19 cellular contexts compared by ENCODE assay signal in genomic region chr1:65630855-65631254, GRCh38.
A peak's percentile ranks its signal among the peaks of the same experiment; 100 is the strongest.
DNase-seq lines count a peak whose midpoint lies in the region; ATAC-seq and TF ChIP-seq lines count a peak whose summit lies in the region.
"Had no signal": no experiment of that assay in that cellular context is flagged by ENCODE, and none has a peak within 500 bp of the region (broad histone marks: within the 10 kb centered on the region; RNA-seq: fewer than 3 reads in every experiment).

No MANE protein-coding gene starts in this region.

- no peak for ATAC-seq in HG03175 (IDR thresholded peaks at IDR 0.05; ENCODE audit: unreplicated experiment)

- no peaks in the 10 kb centered on the region for H3K9me3 Mint-ChIP-seq in osteocyte (ENCODE audit: unreplicated experiment)
- H3K9me3 Mint-ChIP-seq: activated naive CD8-positive, alpha-beta T cell treated with anti-CD3 and anti-CD28 coated beads, Interleukin-2, amount 10 ng/mL, durations not matched to agents 7 days and 5 days; CD8-positive, alpha-beta memory T cell; neural progenitor cell had no signal

- H3K4me1 Mint-ChIP-seq in osteocyte (ENCODE audit: unreplicated experiment) = peaks cover 15% of the 10 kb centered on the region
- H3K4me1 Mint-ChIP-seq: activated naive CD8-positive, alpha-beta T cell treated with anti-CD3 and anti-CD28 coated beads, Interleukin-2, amount 10 ng/mL, durations not matched to agents 7 days and 5 days; CD8-positive, alpha-beta memory T cell; neural progenitor cell had no signal

- no peak overlapping the region for H3K4me3 Mint-ChIP-seq in osteocyte (ENCODE audit: unreplicated experiment)
- H3K4me3 Mint-ChIP-seq: activated naive CD8-positive, alpha-beta T cell treated with anti-CD3 and anti-CD28 coated beads, Interleukin-2, amount 10 ng/mL, durations not matched to agents 7 days and 5 days; CD8-positive, alpha-beta memory T cell; neural progenitor cell had no signal

- H3K4me3 ChIP-seq in astrocyte of the spinal cord (ENCODE audit: low read depth, low read length) (no peak overlapping the region), fibroblast of villous mesenchyme (ENCODE audit: low read depth, low read length) (no peak overlapping the region)
- H3K4me3 ChIP-seq: neural progenitor cell, right lobe of liver had no signal

- H3K27ac Mint-ChIP-seq in osteocyte (ENCODE audit: unreplicated experiment) = peak overlapping the region; percentile 53
- H3K27ac Mint-ChIP-seq: activated naive CD8-positive, alpha-beta T cell treated with anti-CD3 and anti-CD28 coated beads, Interleukin-2, amount 10 ng/mL, durations not matched to agents 7 days and 5 days; CD8-positive, alpha-beta memory T cell; neural progenitor cell had no signal

- TF ChIP-seq CTCF in astrocyte of the spinal cord (IDR thresholded peaks at IDR 0.05; ENCODE audit: low read depth, low read length) (no peak), fibroblast of villous mesenchyme (IDR thresholded peaks at IDR 0.05; ENCODE audit: insufficient read depth, low read depth, low read length) (no peak), osteocyte (IDR thresholded peaks at IDR 0.05) (no peak)

- H3K27me3 Mint-ChIP-seq in osteocyte (ENCODE audit: unreplicated experiment) = no peaks in the 10 kb centered on the region
- H3K27me3 Mint-ChIP-seq: activated naive CD8-positive, alpha-beta T cell treated with anti-CD3 and anti-CD28 coated beads, Interleukin-2, amount 10 ng/mL, durations not matched to agents 7 days and 5 days had no signal

- H3K36me3 Mint-ChIP-seq in osteocyte (ENCODE audit: unreplicated experiment) = peaks cover 2% of the 10 kb centered on the region
- H3K36me3 Mint-ChIP-seq: activated naive CD8-positive, alpha-beta T cell treated with anti-CD3 and anti-CD28 coated beads, Interleukin-2, amount 10 ng/mL, durations not matched to agents 7 days and 5 days; neural progenitor cell had no signal

- peak; percentile 14 for DNase-seq in ELF-1 (ENCODE audit: low read depth, low spot score)
- DNase-seq in astrocyte of the spinal cord (ENCODE audit: low read depth, low spot score) = peak; percentile 51
- DNase-seq in fibroblast of villous mesenchyme (ENCODE audit: low read depth) = peak; percentile 12
- no peak for DNase-seq in osteocyte (ENCODE audit: extremely low spot score, unreplicated experiment)
- DNase-seq in NOMO-1 treated with dmso at 0.1 percent for 144 hours (lab: John Stamatoyannopoulos, UW; ENCODE audit: unreplicated experiment) = no peak
- no peak for DNase-seq in epidermal melanocyte (ENCODE audit: insufficient read length, low spot score)
- DNase-seq in stimulated activated CD8-positive, alpha-beta memory T cell treated with anti-CD3 and anti-CD28 coated beads, Interleukin-4, amount 100 ng/mL, for 48 hours = no peak
- DNase-seq: activated CD8-positive, alpha-beta memory T cell treated with anti-CD3 and anti-CD28 coated beads for 24 hours; activated naive CD8-positive, alpha-beta T cell treated with anti-CD3 and anti-CD28 coated beads, Interleukin-2, amount 10 ng/mL, durations not matched to agents 7 days and 5 days; CD8-positive, alpha-beta memory T cell; cerebellar nuclear complex; EL; mammary epithelial cell; NCI-H1694 treated with DMSO at 0.1 percent for 48 hours; NCI-H226; right lobe of liver; stimulated activated CD4-positive, alpha-beta T cell treated with anti-CD3 and anti-CD28 coated beads, Interleukin-4, amount 100 ng/mL, for 1 hour had no signal

- in situ Hi-C loops in astrocyte of the spinal cord (cut with HindIII; ENCODE audit: low sequenced_read_pairs) = no loop called here

Comparison
In these comparisons a context has a peak if more than half of its experiments do, and no peak if none do; other contexts are left out.
1. DNase-seq: peak in ELF-1 (single experiment), astrocyte of the spinal cord (single experiment) and fibroblast of villous mesenchyme (single experiment); none in osteocyte (single experiment), NOMO-1 treated with dmso at 0.1 percent for 144 hours (single experiment), epidermal melanocyte (single experiment) and stimulated activated CD8-positive, alpha-beta memory T cell treated with anti-CD3 and anti-CD28 coated beads, Interleukin-4, amount 100 ng/mL, for 48 hours (single experiment).